ENCODE assay signal across 25 cellular contexts in the genomic region with DNA sequence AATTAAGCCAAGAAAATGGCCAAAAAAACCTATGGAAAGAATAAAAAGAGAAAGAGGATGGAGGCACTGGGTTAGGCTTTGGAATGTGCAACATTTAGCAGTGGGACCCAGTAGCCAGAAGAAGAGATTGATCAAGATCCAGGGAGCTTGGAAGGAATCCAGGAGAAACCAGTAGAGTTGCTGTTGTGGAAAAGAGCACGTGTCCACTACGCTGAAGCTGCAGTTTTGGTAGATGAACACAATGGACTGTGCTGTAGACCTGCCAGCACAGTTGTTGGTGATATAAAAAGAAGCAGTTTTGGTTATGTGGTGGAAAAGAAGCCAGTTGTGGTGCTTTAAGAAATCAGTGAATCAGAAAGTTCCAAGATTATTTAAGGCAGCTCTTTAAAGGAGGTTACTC.
"Had no signal": no experiment of that assay in that cellular context is flagged by ENCODE, and none has a peak within 500 bp of the region (broad histone marks: within the 10 kb centered on the region; RNA-seq: fewer than 3 reads in every experiment).

No MANE protein-coding gene starts in this region.

- H3K4me1 ChIP-seq: gastrocnemius medialis, heart left ventricle, lower lobe of right lung, neural progenitor cell, psoas muscle, sigmoid colon, transverse colon, upper lobe of right lung, uterus had no signal

- DNase-seq: effector CD4-positive, alpha-beta T cell; foreskin fibroblast; gastrocnemius medialis; heart left ventricle; hippocampal formation; immature natural killer cell; left ventricle myocardium superior; lower lobe of right lung; naive B cell; posterior cingulate gyrus; psoas muscle; right cardiac atrium; sigmoid colon; stimulated activated CD4-positive, alpha-beta T cell treated with anti-CD3 and anti-CD28 coated beads, Interleukin-2, amount 100 ng/mL, for 24 hours; stimulated activated CD4-positive, alpha-beta T cell treated with anti-CD3 and anti-CD28 coated beads, Interleukin-4, amount 100 ng/mL, for 24 hours; stimulated activated naive CD8-positive, alpha-beta T cell treated with anti-CD3 and anti-CD28 coated beads, Interleukin-15, Interleukin-2, amounts not matched to agents 100 U/mL and 50 U/mL, for 24 hours; substantia nigra; transverse colon; upper lobe of right lung; uterus had no signal

- H3K4me3 ChIP-seq: dorsolateral prefrontal cortex, gastrocnemius medialis, heart left ventricle, lower lobe of right lung, neural progenitor cell, psoas muscle, sigmoid colon, thoracic aorta, transverse colon, upper lobe of right lung, uterus had no signal

- H3K27me3 ChIP-seq: dorsolateral prefrontal cortex, gastrocnemius medialis, heart left ventricle, neural progenitor cell, sigmoid colon, transverse colon, upper lobe of right lung, uterus had no signal

- H3K36me3 ChIP-seq: gastrocnemius medialis, heart left ventricle, lower lobe of right lung, neural progenitor cell, sigmoid colon, thoracic aorta, transverse colon, upper lobe of right lung, uterus had no signal

- ATAC-seq: gastrocnemius medialis; heart left ventricle; left ventricle myocardium superior; lower lobe of right lung; natural killer cell treated with Interleukin-12 subunit alpha and Interleukin-12 subunit beta and Interleukin-15 and Interleukin-18, amount 100 ng/mL, for 72 hours; psoas muscle; right cardiac atrium; stimulated activated memory B cell treated with anti-CD40 and anti-IgM and Interleukin-4, amounts not matched to agents 10 μg/mL and 1 μg/mL and 100 μg/mL, for 72 hours; stimulated activated naive CD8-positive, alpha-beta T cell treated with anti-CD3 and anti-CD28 coated beads, Interleukin-15, Interleukin-2, amounts not matched to agents 100 U/mL and 50 U/mL, for 24 hours; upper lobe of right lung had no signal

- H3K9me3 ChIP-seq: gastrocnemius medialis, thoracic aorta, transverse colon, upper lobe of right lung, uterus had no signal

- H3K27ac ChIP-seq: dorsolateral prefrontal cortex, gastrocnemius medialis, heart left ventricle, lower lobe of right lung, neural progenitor cell, psoas muscle, sigmoid colon, thoracic aorta, transverse colon, upper lobe of right lung, uterus had no signal
